Comparison of ENCODE assay signal across 8 cellular contexts in the genomic region with DNA sequence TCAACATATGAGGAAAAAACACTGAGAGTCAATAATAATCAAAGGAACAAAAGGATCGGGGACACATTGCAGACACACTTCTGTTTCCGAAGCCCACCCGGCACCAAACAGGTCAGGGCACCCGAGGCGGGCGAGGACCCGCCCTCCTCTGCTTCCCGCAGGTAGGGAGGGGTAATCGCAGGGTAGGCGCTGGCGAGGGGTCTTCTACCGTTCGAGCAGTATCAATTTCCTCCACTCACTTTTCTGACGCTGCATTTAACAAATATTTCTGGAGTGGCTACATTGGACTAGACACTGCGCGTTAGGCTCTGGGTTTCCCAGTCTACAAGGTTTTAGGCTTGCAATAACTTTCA. TPM values are rescaled to one million over a fixed set of nuclear protein-coding genes. Genes with fewer than 3 reads are reported as not detected.
DNase-seq lines count a peak whose midpoint lies in the region; ATAC-seq, FAIRE-seq and TF ChIP-seq lines count a peak whose summit lies in the region.
"Had no signal": no experiment of that assay in that cellular context is flagged by ENCODE, and none has a peak within 500 bp of the region (broad histone marks: within the 10 kb centered on the region; RNA-seq: fewer than 3 reads in every experiment).

No MANE protein-coding gene starts in this region.

- no peaks in the 10 kb centered on the region for H3K27me3 ChIP-seq in right cardiac atrium (ENCODE audit: control insufficient read depth, insufficient read depth)
- H3K27me3 ChIP-seq in small intestine (ENCODE audit: control insufficient read depth in 2 of 2, insufficient read depth in 2 of 2, low read length in 2 of 2), result no peaks in the 10 kb centered on the region

- TF ChIP-seq CTCF in HFFc6 (IDR thresholded peaks at IDR 0.05) (no peak), WTC11 (IDR thresholded peaks at IDR 0.05) (no peak)

- DNase-seq in HFFc6 (no peak), WTC11 (ENCODE audit: low spot score) (peak; percentile 41), right cardiac atrium (peak in 2 of 3 donors; percentile 19 to 54), small intestine (no peak), posterior vena cava (ENCODE audit: low spot score) (no peak)

- peaks cover 9% of the 10 kb centered on the region for H3K27me3 Mint-ChIP-seq in HFFc6 (ENCODE audit: insufficient read depth)
- H3K27me3 Mint-ChIP-seq in WTC11 (ENCODE audit: low read depth), result no peaks in the 10 kb centered on the region

- H3K27ac Mint-ChIP-seq in HFFc6 (peak overlapping the region; percentile 100), WTC11 (peak overlapping the region; percentile 39)

- H3K27ac ChIP-seq in right cardiac atrium (ENCODE audit: low read length) (no peak overlapping the region), small intestine (ENCODE audit: low read depth in 1 of 2, low read length in 1 of 2) (peak overlapping the region; percentile 99)

- POLR2A ChIA-PET in WTC11 (lab: Charles Lee), result no interaction called here

- no peak for FAIRE-seq in small intestine (lab: Jason Lieb, UNC)

- H3K9me3 Mint-ChIP-seq in HFFc6 (no peaks in the 10 kb centered on the region), WTC11 (no peaks in the 10 kb centered on the region)

- peak overlapping the region; percentile 81 for H3K4me3 ChIP-seq in right cardiac atrium (ENCODE audit: low read length)
- peak overlapping the region; percentile 86 to 99 for H3K4me3 ChIP-seq in small intestine (ENCODE audit: low read depth in 1 of 2, low read length in 2 of 2)

- H3K4me3 Mint-ChIP-seq in HFFc6, result peak overlapping the region; percentile 99
- peak overlapping the region; percentile 98 for H3K4me3 Mint-ChIP-seq in WTC11

- H3K4me1 ChIP-seq in right cardiac atrium (ENCODE audit: control insufficient read depth, insufficient read depth, low read length) (peaks cover 7% of the 10 kb centered on the region), small intestine (ENCODE audit: control insufficient read depth in 2 of 2, insufficient read depth in 1 of 2, low read depth in 1 of 2, low read length in 1 of 2) (peaks cover 11 to 15% of the 10 kb centered on the region in 2 donors)

- peaks cover 0 to 1% of the 10 kb centered on the region in 2 donors for H3K36me3 ChIP-seq in small intestine (ENCODE audit: control insufficient read depth in 2 of 2, insufficient read depth in 2 of 2, low read length in 2 of 2)

- H3K36me3 Mint-ChIP-seq in HFFc6 (ENCODE audit: low read depth), result peaks cover 30% of the 10 kb centered on the region
- peaks cover 7% of the 10 kb centered on the region for H3K36me3 Mint-ChIP-seq in WTC11

- CTCF ChIA-PET in WTC11 (lab: Charles Lee), result no interaction called here

- H3K9me3 ChIP-seq in right cardiac atrium (ENCODE audit: control insufficient read depth, low read length), result no peaks in the 10 kb centered on the region
- H3K9me3 ChIP-seq in small intestine (ENCODE audit: control insufficient read depth, low read depth), result no peaks in the 10 kb centered on the region

- H3K4me1 Mint-ChIP-seq in HFFc6 (ENCODE audit: low read depth) (peaks cover 51% of the 10 kb centered on the region), WTC11 (peaks cover 45% of the 10 kb centered on the region)

- ATAC-seq in WTC11 (peak; percentile 20), right cardiac atrium (no peak), GM19467 (IDR thresholded peaks at IDR 0.05; ENCODE audit: unreplicated experiment) (no peak), HG03139 (IDR thresholded peaks at IDR 0.05; ENCODE audit: unreplicated experiment) (no peak)

- 6% methylated on average over 16 of the region's 16 CpGs for WGBS in right cardiac atrium
- 1 to 7% (median 3%) methylated on average over 16 of the region's 16 CpGs for WGBS in small intestine, 3 donors

- intact Hi-C loops in right cardiac atrium (cut with DNase I) (no loop called here), posterior vena cava (cut with DNase I) (no loop called here)

TF ChIP-seq in WTC11, 78 proteins besides CTCF, POLR2A, EP300 and RAD21 (continues in another document):
- TF ChIP-seq, protein P1, sequence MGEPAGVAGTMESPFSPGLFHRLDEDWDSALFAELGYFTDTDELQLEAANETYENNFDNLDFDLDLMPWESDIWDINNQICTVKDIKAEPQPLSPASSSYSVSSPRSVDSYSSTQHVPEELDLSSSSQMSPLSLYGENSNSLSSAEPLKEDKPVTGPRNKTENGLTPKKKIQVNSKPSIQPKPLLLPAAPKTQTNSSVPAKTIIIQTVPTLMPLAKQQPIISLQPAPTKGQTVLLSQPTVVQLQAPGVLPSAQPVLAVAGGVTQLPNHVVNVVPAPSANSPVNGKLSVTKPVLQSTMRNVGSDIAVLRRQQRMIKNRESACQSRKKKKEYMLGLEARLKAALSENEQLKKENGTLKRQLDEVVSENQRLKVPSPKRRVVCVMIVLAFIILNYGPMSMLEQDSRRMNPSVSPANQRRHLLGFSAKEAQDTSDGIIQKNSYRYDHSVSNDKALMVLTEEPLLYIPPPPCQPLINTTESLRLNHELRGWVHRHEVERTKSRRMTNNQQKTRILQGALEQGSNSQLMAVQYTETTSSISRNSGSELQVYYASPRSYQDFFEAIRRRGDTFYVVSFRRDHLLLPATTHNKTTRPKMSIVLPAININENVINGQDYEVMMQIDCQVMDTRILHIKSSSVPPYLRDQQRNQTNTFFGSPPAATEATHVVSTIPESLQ (CRISPR knock-in tag; IDR thresholded peaks at IDR 0.05), result no peak
- TF ChIP-seq, protein P2, sequence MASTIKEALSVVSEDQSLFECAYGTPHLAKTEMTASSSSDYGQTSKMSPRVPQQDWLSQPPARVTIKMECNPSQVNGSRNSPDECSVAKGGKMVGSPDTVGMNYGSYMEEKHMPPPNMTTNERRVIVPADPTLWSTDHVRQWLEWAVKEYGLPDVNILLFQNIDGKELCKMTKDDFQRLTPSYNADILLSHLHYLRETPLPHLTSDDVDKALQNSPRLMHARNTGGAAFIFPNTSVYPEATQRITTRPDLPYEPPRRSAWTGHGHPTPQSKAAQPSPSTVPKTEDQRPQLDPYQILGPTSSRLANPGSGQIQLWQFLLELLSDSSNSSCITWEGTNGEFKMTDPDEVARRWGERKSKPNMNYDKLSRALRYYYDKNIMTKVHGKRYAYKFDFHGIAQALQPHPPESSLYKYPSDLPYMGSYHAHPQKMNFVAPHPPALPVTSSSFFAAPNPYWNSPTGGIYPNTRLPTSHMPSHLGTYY (CRISPR knock-in tag; IDR thresholded peaks at IDR 0.05), result no peak
- no peak for TF ChIP-seq TEAD1 (CRISPR knock-in tag; IDR thresholded peaks at IDR 0.05)
- TF ChIP-seq, protein P3, sequence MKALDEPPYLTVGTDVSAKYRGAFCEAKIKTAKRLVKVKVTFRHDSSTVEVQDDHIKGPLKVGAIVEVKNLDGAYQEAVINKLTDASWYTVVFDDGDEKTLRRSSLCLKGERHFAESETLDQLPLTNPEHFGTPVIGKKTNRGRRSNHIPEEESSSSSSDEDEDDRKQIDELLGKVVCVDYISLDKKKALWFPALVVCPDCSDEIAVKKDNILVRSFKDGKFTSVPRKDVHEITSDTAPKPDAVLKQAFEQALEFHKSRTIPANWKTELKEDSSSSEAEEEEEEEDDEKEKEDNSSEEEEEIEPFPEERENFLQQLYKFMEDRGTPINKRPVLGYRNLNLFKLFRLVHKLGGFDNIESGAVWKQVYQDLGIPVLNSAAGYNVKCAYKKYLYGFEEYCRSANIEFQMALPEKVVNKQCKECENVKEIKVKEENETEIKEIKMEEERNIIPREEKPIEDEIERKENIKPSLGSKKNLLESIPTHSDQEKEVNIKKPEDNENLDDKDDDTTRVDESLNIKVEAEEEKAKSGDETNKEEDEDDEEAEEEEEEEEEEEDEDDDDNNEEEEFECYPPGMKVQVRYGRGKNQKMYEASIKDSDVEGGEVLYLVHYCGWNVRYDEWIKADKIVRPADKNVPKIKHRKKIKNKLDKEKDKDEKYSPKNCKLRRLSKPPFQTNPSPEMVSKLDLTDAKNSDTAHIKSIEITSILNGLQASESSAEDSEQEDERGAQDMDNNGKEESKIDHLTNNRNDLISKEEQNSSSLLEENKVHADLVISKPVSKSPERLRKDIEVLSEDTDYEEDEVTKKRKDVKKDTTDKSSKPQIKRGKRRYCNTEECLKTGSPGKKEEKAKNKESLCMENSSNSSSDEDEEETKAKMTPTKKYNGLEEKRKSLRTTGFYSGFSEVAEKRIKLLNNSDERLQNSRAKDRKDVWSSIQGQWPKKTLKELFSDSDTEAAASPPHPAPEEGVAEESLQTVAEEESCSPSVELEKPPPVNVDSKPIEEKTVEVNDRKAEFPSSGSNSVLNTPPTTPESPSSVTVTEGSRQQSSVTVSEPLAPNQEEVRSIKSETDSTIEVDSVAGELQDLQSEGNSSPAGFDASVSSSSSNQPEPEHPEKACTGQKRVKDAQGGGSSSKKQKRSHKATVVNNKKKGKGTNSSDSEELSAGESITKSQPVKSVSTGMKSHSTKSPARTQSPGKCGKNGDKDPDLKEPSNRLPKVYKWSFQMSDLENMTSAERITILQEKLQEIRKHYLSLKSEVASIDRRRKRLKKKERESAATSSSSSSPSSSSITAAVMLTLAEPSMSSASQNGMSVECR (CRISPR knock-in tag; IDR thresholded peaks at IDR 0.05; ENCODE audit: borderline replicate concordance), result no peak
- TF ChIP-seq, protein P4, sequence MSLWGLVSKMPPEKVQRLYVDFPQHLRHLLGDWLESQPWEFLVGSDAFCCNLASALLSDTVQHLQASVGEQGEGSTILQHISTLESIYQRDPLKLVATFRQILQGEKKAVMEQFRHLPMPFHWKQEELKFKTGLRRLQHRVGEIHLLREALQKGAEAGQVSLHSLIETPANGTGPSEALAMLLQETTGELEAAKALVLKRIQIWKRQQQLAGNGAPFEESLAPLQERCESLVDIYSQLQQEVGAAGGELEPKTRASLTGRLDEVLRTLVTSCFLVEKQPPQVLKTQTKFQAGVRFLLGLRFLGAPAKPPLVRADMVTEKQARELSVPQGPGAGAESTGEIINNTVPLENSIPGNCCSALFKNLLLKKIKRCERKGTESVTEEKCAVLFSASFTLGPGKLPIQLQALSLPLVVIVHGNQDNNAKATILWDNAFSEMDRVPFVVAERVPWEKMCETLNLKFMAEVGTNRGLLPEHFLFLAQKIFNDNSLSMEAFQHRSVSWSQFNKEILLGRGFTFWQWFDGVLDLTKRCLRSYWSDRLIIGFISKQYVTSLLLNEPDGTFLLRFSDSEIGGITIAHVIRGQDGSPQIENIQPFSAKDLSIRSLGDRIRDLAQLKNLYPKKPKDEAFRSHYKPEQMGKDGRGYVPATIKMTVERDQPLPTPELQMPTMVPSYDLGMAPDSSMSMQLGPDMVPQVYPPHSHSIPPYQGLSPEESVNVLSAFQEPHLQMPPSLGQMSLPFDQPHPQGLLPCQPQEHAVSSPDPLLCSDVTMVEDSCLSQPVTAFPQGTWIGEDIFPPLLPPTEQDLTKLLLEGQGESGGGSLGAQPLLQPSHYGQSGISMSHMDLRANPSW (CRISPR knock-in tag; conservative IDR thresholded peaks at IDR 0.05; ENCODE audit: low read depth), result no peak

RNA-seq across cellular contexts. Expression of a gene that starts 1.3 kb away (rescaled TPM):
- total RNA-seq in HFFc6 (2021; fragmentation: NEBNext Ultra II Directional; extraction: Animal tissue kit (Norgen Biotek cat#: 25700)), result 100 to 1,000 TPM; 365 to 493 (median 450) TPM
- 245 to 265 TPM (median 263 TPM) in 3 replicates for total RNA-seq in WTC11 (2021)
- 10 to 100 TPM; 59.0 to 78.5 (median 64.6) TPM for total RNA-seq in right cardiac atrium
- 95.1 TPM for polyA plus RNA-seq in right cardiac atrium
- polyA plus RNA-seq in small intestine, result 100 to 1,000 TPM; 483 to 881 (median 628) TPM
- 100 to 1,000 TPM; 132 to 212 TPM for total RNA-seq in posterior vena cava

RNA-seq across cellular contexts. Expression of a gene that starts 47.1 kb away (rescaled TPM):
- not detected for total RNA-seq in HFFc6 (2021; fragmentation: NEBNext Ultra II Directional; extraction: Animal tissue kit (Norgen Biotek cat#: 25700))
- total RNA-seq in WTC11 (2021) (0.11 TPM in 1 of 3 replicates, not detected in the others), right cardiac atrium (not detected), posterior vena cava (not detected)
- polyA plus RNA-seq in right cardiac atrium (not detected), small intestine (10 to 100 TPM in 2 of 3 donors, 1 to 10 TPM in 1; 6.5 to 25.7 (median 12.1) TPM)
- total RNA-seq: T-helper 2 cell treated with Interferon-gamma antibody and Interleukin-4, amounts not matched to agents 100 ng/mL and 5 ng/mL, for 36 hours had no signal

Comparison
In these comparisons a context has a peak if more than half of its experiments do, and no peak if none do; other contexts are left out.
1. DNase-seq: peak in WTC11 (single experiment) and right cardiac atrium (2 of 3); none in HFFc6 (single experiment), small intestine (single experiment) and posterior vena cava (single experiment).